18 cellular contexts compared by ENCODE assay signal in the genomic region with DNA sequence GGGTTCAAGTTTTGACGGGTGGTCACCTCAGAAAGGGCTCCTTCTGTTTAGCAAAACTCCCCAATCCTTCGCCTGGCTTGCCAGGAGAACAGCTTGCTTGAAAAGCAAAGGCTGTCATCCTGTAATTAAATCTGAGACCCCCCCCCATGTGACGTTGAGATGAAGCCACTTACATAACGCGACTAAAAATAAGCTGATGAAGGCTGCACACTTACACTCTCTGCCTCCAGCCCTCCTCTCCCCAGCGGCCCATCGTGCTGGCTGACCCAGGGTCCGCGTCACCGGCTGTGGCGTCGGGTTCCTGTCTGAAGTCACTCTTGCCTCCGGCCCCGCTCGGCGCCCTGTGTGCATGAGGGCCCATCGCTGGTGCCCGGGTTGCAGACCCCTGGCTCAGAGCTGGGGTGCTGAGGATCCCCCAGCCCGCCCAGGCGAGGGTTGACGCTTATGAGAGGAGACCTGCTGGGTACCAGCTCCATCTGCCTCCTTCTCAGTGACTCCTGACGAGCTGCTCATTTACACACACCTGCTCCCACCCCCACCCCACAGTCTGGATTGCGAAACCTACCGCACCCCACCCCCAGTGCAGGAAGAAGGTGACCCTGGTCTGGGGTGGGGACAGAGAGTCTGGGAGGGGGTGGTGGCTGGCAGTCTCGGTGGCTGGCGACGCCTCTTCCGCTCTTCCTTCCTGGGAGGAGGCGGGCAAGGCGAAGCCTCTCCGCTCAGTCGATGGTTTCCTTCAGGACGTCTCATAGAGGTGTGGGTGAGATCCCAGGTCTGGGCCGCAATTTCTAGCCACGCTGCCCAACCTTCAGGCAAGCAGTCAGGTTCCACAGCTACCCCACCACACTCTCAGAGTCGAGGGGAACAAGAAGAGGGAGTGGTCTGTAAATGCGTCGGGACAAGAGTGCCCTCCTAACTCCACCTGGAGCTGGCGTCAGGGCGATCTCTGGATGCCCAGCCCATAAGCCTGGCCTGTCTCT. TPM values are rescaled to one million over a fixed set of nuclear protein-coding genes. Genes with fewer than 3 reads are reported as not detected.
DNase-seq lines count a peak whose midpoint lies in the region; FAIRE-seq and TF ChIP-seq lines count a peak whose summit lies in the region.
"Had no signal": no experiment of that assay in that cellular context is flagged by ENCODE, and none has a peak within 500 bp of the region (broad histone marks: within the 10 kb centered on the region; RNA-seq: fewer than 3 reads in every experiment).

No MANE protein-coding gene starts in this region.

- H3K4me3 ChIP-seq in Caco-2 (ENCODE audit: low read depth, low read length) (no peak overlapping the region), right atrium auricular region (no peak overlapping the region), osteoblast (ENCODE audit: insufficient read depth, low read length) (no peak overlapping the region), HAP-1 (no peak overlapping the region)
- H3K4me3 ChIP-seq: ascending aorta had no signal

- BruUV-seq in Caco-2 (replicated peaks; lab: Mats Ljungman, UMichigan): no TSS peak

- H3K9me3 ChIP-seq in Caco-2 (no peaks in the 10 kb centered on the region), right atrium auricular region (no peaks in the 10 kb centered on the region), osteoblast (ENCODE audit: low read depth, low read length) (no peaks in the 10 kb centered on the region), HAP-1 (no peaks in the 10 kb centered on the region)
- H3K9me3 ChIP-seq: ascending aorta had no signal

- peaks cover 26% of the 10 kb centered on the region for H3K4me1 Mint-ChIP-seq in Caco-2 (ENCODE audit: low read depth, unreplicated experiment)

- no peak for DNase-seq in Caco-2
- DNase-seq in RWPE1 (ENCODE audit: low spot score): no peak
- DNase-seq in right atrium auricular region (ENCODE audit: low spot score): no peak
- peak; percentile 79 for DNase-seq in osteoblast (ENCODE audit: insufficient read length, low spot score, missing footprints)
- DNase-seq in GM19239 (ENCODE audit: insufficient read length, low spot score): no peak
- DNase-seq in HAP-1 (ENCODE audit: low spot score in 2 of 2): no peak
- DNase-seq in activated CD4-positive, alpha-beta T cell treated with anti-CD3 and anti-CD28 coated beads for 4 hours: no peak
- DNase-seq in RKO (ENCODE audit: low spot score): no peak
- DNase-seq: activated gamma-delta T cell; AML-193; DND-41; mammary epithelial cell; NCI-H2227 treated with DMSO at 0.1 percent for 48 hours; nucleus accumbens; stimulated activated naive CD4-positive, alpha-beta T cell treated with Interleukin-2 at 50 U/mL for 16 hours had no signal

- peaks cover 5% of the 10 kb centered on the region for H3K9me3 Mint-ChIP-seq in Caco-2 (ENCODE audit: unreplicated experiment)
- H3K9me3 Mint-ChIP-seq: IgD-negative memory B cell had no signal

- H2AFZ ChIP-seq in osteoblast (ENCODE audit: low read length): no peak overlapping the region

- in situ Hi-C loops in HAP-1 (cut with MboI; ENCODE audit: low sequenced_read_pairs): no loop called here

- no peaks in the 10 kb centered on the region for H3K36me3 ChIP-seq in Caco-2 (ENCODE audit: control insufficient read depth, insufficient read depth, low read length)
- no peaks in the 10 kb centered on the region for H3K36me3 ChIP-seq in right atrium auricular region
- H3K36me3 ChIP-seq in osteoblast (ENCODE audit: insufficient read depth, low read length): peaks cover 10% of the 10 kb centered on the region
- H3K36me3 ChIP-seq in HAP-1 (replicated peaks): peaks cover 7% of the 10 kb centered on the region; the same call in 1 of the 2 replicates
- H3K36me3 ChIP-seq: ascending aorta had no signal

- H3K27ac ChIP-seq in RWPE1 (peak overlapping the region; percentile 20), right atrium auricular region (peak overlapping the region; percentile 73 to 83), osteoblast (ENCODE audit: low read depth, low read length) (no peak overlapping the region)
- H3K27ac ChIP-seq: ascending aorta had no signal

- H3K4me2 ChIP-seq in osteoblast (ENCODE audit: insufficient read depth, low read length): no peak overlapping the region

- no peak for FAIRE-seq in GM19239 (lab: Jason Lieb, UNC)
- FAIRE-seq: small intestine had no signal

- CTCF ChIA-PET in Caco-2 (lab: Charles Lee) (interaction anchor here (0.5 to 1.6 kb wide), 2 partner anchors 11 to 45 kb away, joined by 3 to 4 read pairs; no protein-coding TSS in a partner anchor), RWPE1 (lab: Yijun Ruan, JAX) (interaction anchor here (0.6 to 2.6 kb wide), 4 partner anchors 8 to 405 kb away, joined by 3 to 10 read pairs (median 3); no protein-coding TSS in a partner anchor)

- peaks cover 21% of the 10 kb centered on the region for H4K20me1 ChIP-seq in osteoblast (ENCODE audit: insufficient read depth, low read length)

- H3K79me2 ChIP-seq in osteoblast (ENCODE audit: insufficient read depth, low read length): peaks cover 16% of the 10 kb centered on the region

- H3K4me1 ChIP-seq in Caco-2 (peaks cover 12% of the 10 kb centered on the region), right atrium auricular region (peaks cover 0 to 47% of the 10 kb centered on the region in 2 donors), osteoblast (ENCODE audit: insufficient read depth, low read length) (peaks cover 10% of the 10 kb centered on the region), HAP-1 (peaks cover 10% of the 10 kb centered on the region)

- no peak overlapping the region for H3K27ac Mint-ChIP-seq in Caco-2 (ENCODE audit: unreplicated experiment)

- POLR2A ChIA-PET in Caco-2 (lab: Charles Lee) (no interaction called here), RWPE1 (lab: Yijun Ruan, JAX; ENCODE audit: low non-redundant PET) (no interaction called here)

- TF ChIP-seq CTCF in Caco-2 (IDR thresholded peaks at IDR 0.05; ENCODE audit: insufficient read depth in 1 of 2, low read depth in 1 of 2, low read length in 1 of 2, severe bottlenecking in 1 of 2, unreplicated experiment in 1 of 2): no peak
- no peak for TF ChIP-seq CTCF in RWPE1 (conservative IDR thresholded peaks at IDR 0.05; ENCODE audit: low read depth)
- no peak for TF ChIP-seq CTCF in right atrium auricular region (IDR thresholded peaks at IDR 0.05)
- TF ChIP-seq CTCF in osteoblast (IDR thresholded peaks at IDR 0.05; ENCODE audit: extremely low read depth, low read depth, low read length): no peak

- intact Hi-C loops in Caco-2 (cut with micrococcal nuclease; ENCODE audit: unreplicated experiment): no loop called here

- H3K27me3 Mint-ChIP-seq in Caco-2 (ENCODE audit: insufficient read depth, unreplicated experiment): no peaks in the 10 kb centered on the region

- peak overlapping the region; percentile 79 for H3K4me3 Mint-ChIP-seq in Caco-2 (ENCODE audit: unreplicated experiment)

- peaks cover 31% of the 10 kb centered on the region for H3K36me3 Mint-ChIP-seq in Caco-2 (ENCODE audit: insufficient read depth, unreplicated experiment)

- H3K27me3 ChIP-seq in Caco-2 (replicated peaks; ENCODE audit: control insufficient read depth, insufficient read depth, low read length) (no peaks in the 10 kb centered on the region), right atrium auricular region (peaks cover 0 to 3% of the 10 kb centered on the region in 2 donors), osteoblast (ENCODE audit: insufficient read depth, low read length) (peaks cover 16% of the 10 kb centered on the region), HAP-1 (ENCODE audit: low read depth) (no peaks in the 10 kb centered on the region)

RNA-seq across cellular contexts. Expression of gene BAIAP2, which starts 3.1 kb away (rescaled TPM):
- total RNA-seq in Caco-2 (2022) (52.6 and 57.7 TPM in 2 replicates), right atrium auricular region (10 to 100 TPM; 27.9 to 36.5 TPM), osteoblast (15.6 and 19.4 TPM in 2 replicates)

RNA-seq across cellular contexts. Expression of gene CHMP6, which starts 40.2 kb away (rescaled TPM):
- 20.1 and 23.2 TPM in 2 replicates for total RNA-seq in Caco-2 (2022)
- 10 to 100 TPM; 12.9 to 17.5 TPM for total RNA-seq in right atrium auricular region
- total RNA-seq in osteoblast: 21.4 and 21.8 TPM in 2 replicates
